9 cellular contexts compared by ENCODE assay signal in genomic region chr6:8888468-8888867, GRCh38.
DNase-seq lines count a peak whose midpoint lies in the region; ATAC-seq and TF ChIP-seq lines count a peak whose summit lies in the region.
"Had no signal": no experiment of that assay in that cellular context is flagged by ENCODE, and none has a peak within 500 bp of the region (broad histone marks: within the 10 kb centered on the region; RNA-seq: fewer than 3 reads in every experiment).

No MANE protein-coding gene starts in this region.

- no peak overlapping the region for H3K9ac ChIP-seq in neural progenitor cell

- no peaks in the 10 kb centered on the region for H3K4me1 ChIP-seq in neural progenitor cell
- H3K4me1 ChIP-seq: gastroesophageal sphincter had no signal

- no peak overlapping the region for H2AFZ ChIP-seq in neural progenitor cell (replicated peaks)

- H3K4me1 Mint-ChIP-seq in neural progenitor cell, result no peaks in the 10 kb centered on the region
- no peaks in the 10 kb centered on the region for H3K4me1 Mint-ChIP-seq in activated T-helper 2 cell treated with anti-CD3 and anti-CD28 coated beads, Interferon-gamma antibody, Interleukin-2, Interleukin-4, amounts not matched to agents 10 μg/mL and 5 μg/mL and 100 μg/mL, durations not matched to agents 14 hours and 24 hours and 36 hours (ENCODE audit: low read depth)
- no peaks in the 10 kb centered on the region for H3K4me1 Mint-ChIP-seq in activated CD8-positive, alpha-beta T cell treated with anti-CD3 and anti-CD28 coated beads for 36 hours (ENCODE audit: low read depth)

- no peak overlapping the region for H3K27ac ChIP-seq in neural progenitor cell
- H3K27ac ChIP-seq: gastroesophageal sphincter, ovary had no signal

- peaks cover 8% of the 10 kb centered on the region for H3K27me3 Mint-ChIP-seq in neural progenitor cell (ENCODE audit: insufficient read depth, low read depth)
- no peaks in the 10 kb centered on the region for H3K27me3 Mint-ChIP-seq in activated T-helper 2 cell treated with anti-CD3 and anti-CD28 coated beads, Interferon-gamma antibody, Interleukin-2, Interleukin-4, amounts not matched to agents 10 μg/mL and 5 μg/mL and 100 μg/mL, durations not matched to agents 14 hours and 24 hours and 36 hours (ENCODE audit: low read depth)
- no peaks in the 10 kb centered on the region for H3K27me3 Mint-ChIP-seq in activated CD8-positive, alpha-beta T cell treated with anti-CD3 and anti-CD28 coated beads for 36 hours

- intact Hi-C loops in activated T-helper 2 cell treated with anti-CD3 and anti-CD28 coated beads, Interferon-gamma antibody, Interleukin-2, Interleukin-4, amounts not matched to agents 10 μg/mL and 5 μg/mL and 100 μg/mL, durations not matched to agents 14 hours and 24 hours and 36 hours (cut with micrococcal nuclease), result no loop called here
- intact Hi-C loops in activated CD8-positive, alpha-beta T cell treated with anti-CD3 and anti-CD28 coated beads for 36 hours (cut with micrococcal nuclease), result no loop called here

- no peaks in the 10 kb centered on the region for H3K27me3 ChIP-seq in neural progenitor cell
- H3K27me3 ChIP-seq: gastroesophageal sphincter, ovary had no signal

- POLR2A ChIA-PET in activated CD8-positive, alpha-beta T cell treated with anti-CD3 and anti-CD28 coated beads for 36 hours (lab: Charles Lee), result no interaction called here

- CTCF ChIA-PET in activated CD8-positive, alpha-beta T cell treated with anti-CD3 and anti-CD28 coated beads for 36 hours (lab: Charles Lee), result no interaction called here

- no peak overlapping the region for H3K27ac Mint-ChIP-seq in neural progenitor cell
- no peak overlapping the region for H3K27ac Mint-ChIP-seq in activated T-helper 2 cell treated with anti-CD3 and anti-CD28 coated beads, Interferon-gamma antibody, Interleukin-2, Interleukin-4, amounts not matched to agents 10 μg/mL and 5 μg/mL and 100 μg/mL, durations not matched to agents 14 hours and 24 hours and 36 hours
- no peak overlapping the region for H3K27ac Mint-ChIP-seq in activated CD8-positive, alpha-beta T cell treated with anti-CD3 and anti-CD28 coated beads for 36 hours

- H3K79me2 ChIP-seq in neural progenitor cell (ENCODE audit: low read depth), result no peaks in the 10 kb centered on the region

- peak; percentile 73 for ATAC-seq in GM18867 (IDR thresholded peaks at IDR 0.05; ENCODE audit: unreplicated experiment)
- no peak for ATAC-seq in activated CD8-positive, alpha-beta T cell treated with anti-CD3 and anti-CD28 coated beads for 36 hours
- ATAC-seq: gastroesophageal sphincter had no signal

- no peaks in the 10 kb centered on the region for H3F3A ChIP-seq in neural progenitor cell (ENCODE audit: low read depth)

- no peaks in the 10 kb centered on the region for H3K36me3 ChIP-seq in neural progenitor cell
- H3K36me3 ChIP-seq: gastroesophageal sphincter, ovary had no signal

- H3K4me2 ChIP-seq in neural progenitor cell, result no peak overlapping the region

- peak; percentile 25 for TF ChIP-seq CTCF in astrocyte of the cerebellum (IDR thresholded peaks at IDR 0.05; ENCODE audit: low read depth, low read length, missing control alignments)
- peak; percentile 38 for TF ChIP-seq CTCF in neural progenitor cell (IDR thresholded peaks at IDR 0.05)
- no peak for TF ChIP-seq CTCF in activated CD8-positive, alpha-beta T cell treated with anti-CD3 and anti-CD28 coated beads for 36 hours (IDR thresholded peaks at IDR 0.05)

- H3K4me3 ChIP-seq in astrocyte of the cerebellum (ENCODE audit: low read depth, low read length) (no peak overlapping the region), neural progenitor cell (no peak overlapping the region)
- H3K4me3 ChIP-seq: gastroesophageal sphincter, ovary had no signal

- H3K9me3 ChIP-seq in neural progenitor cell (ENCODE audit: low read depth), result no peaks in the 10 kb centered on the region
- H3K9me3 ChIP-seq: gastroesophageal sphincter, ovary had no signal

- peaks cover 2% of the 10 kb centered on the region for H3K36me3 Mint-ChIP-seq in neural progenitor cell
- H3K36me3 Mint-ChIP-seq in activated T-helper 2 cell treated with anti-CD3 and anti-CD28 coated beads, Interferon-gamma antibody, Interleukin-2, Interleukin-4, amounts not matched to agents 10 μg/mL and 5 μg/mL and 100 μg/mL, durations not matched to agents 14 hours and 24 hours and 36 hours (ENCODE audit: low read depth), result no peaks in the 10 kb centered on the region
- H3K36me3 Mint-ChIP-seq in activated CD8-positive, alpha-beta T cell treated with anti-CD3 and anti-CD28 coated beads for 36 hours (ENCODE audit: low read depth), result no peaks in the 10 kb centered on the region

- peaks cover 2% of the 10 kb centered on the region for H3K9me3 Mint-ChIP-seq in neural progenitor cell
- H3K9me3 Mint-ChIP-seq in activated T-helper 2 cell treated with anti-CD3 and anti-CD28 coated beads, Interferon-gamma antibody, Interleukin-2, Interleukin-4, amounts not matched to agents 10 μg/mL and 5 μg/mL and 100 μg/mL, durations not matched to agents 14 hours and 24 hours and 36 hours, result no peaks in the 10 kb centered on the region
- H3K9me3 Mint-ChIP-seq in activated CD8-positive, alpha-beta T cell treated with anti-CD3 and anti-CD28 coated beads for 36 hours, result no peaks in the 10 kb centered on the region

- no peak overlapping the region for H3K4me3 Mint-ChIP-seq in neural progenitor cell
- H3K4me3 Mint-ChIP-seq in activated T-helper 2 cell treated with anti-CD3 and anti-CD28 coated beads, Interferon-gamma antibody, Interleukin-2, Interleukin-4, amounts not matched to agents 10 μg/mL and 5 μg/mL and 100 μg/mL, durations not matched to agents 14 hours and 24 hours and 36 hours (ENCODE audit: low read depth), result no peak overlapping the region
- H3K4me3 Mint-ChIP-seq in activated CD8-positive, alpha-beta T cell treated with anti-CD3 and anti-CD28 coated beads for 36 hours, result no peak overlapping the region

- no peaks in the 10 kb centered on the region for H4K20me1 ChIP-seq in neural progenitor cell (ENCODE audit: low read depth)

- in situ Hi-C loops in KBM-7 (cut with MboI; ENCODE audit: low pct_unique_long_range_greater_than_20kb, low sequenced_read_pairs) (no loop called here), astrocyte of the cerebellum (cut with HindIII; ENCODE audit: low sequenced_read_pairs) (no loop called here)

- DNase-seq in KBM-7, result peak; percentile 11
- DNase-seq in astrocyte of the cerebellum (ENCODE audit: low read depth), result no peak
- DNase-seq in neural progenitor cell (ENCODE audit: low spot score), result no peak
- no peak for DNase-seq in activated T-helper 2 cell treated with anti-CD3 and anti-CD28 coated beads, Interferon-gamma antibody, Interleukin-2, Interleukin-4, amounts not matched to agents 10 μg/mL and 5 μg/mL and 100 μg/mL, durations not matched to agents 14 hours and 24 hours and 36 hours (ENCODE audit: low spot score)
- no peak for DNase-seq in activated CD4-positive, alpha-beta T cell treated with anti-CD3 and anti-CD28 coated beads for 4 hours
- no peak for DNase-seq in activated CD8-positive, alpha-beta T cell treated with anti-CD3 and anti-CD28 coated beads for 36 hours
- DNase-seq: ovary had no signal
